ENCODE assay signal across 1 cellular context in the genomic region with DNA sequence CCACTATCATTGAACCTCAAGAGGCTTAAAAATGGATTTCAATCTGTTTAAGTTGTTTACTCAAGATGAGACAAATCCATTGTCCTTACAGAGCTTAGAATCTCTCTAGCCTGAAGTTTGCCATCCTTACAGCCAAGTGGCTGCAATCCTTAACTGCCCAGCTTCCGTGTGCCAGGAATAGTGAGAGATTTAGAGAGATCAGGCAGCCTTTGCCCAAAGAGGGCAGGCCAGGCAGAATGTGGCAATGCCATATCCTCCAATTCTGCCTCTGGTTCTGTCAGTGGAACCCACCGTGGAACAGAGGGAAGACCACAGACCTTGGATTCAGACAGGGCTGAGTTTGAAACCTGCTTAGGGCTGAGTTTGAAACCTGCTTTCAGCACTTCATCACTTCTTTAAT.
TF ChIP-seq lines count a peak whose summit lies in the region.

No MANE protein-coding gene starts in this region.

TF ChIP-seq in GM23338, 12 proteins besides CTCF, POLR2A, EP300 and RAD21 (continued from another document):
- TF ChIP-seq, protein P1, sequence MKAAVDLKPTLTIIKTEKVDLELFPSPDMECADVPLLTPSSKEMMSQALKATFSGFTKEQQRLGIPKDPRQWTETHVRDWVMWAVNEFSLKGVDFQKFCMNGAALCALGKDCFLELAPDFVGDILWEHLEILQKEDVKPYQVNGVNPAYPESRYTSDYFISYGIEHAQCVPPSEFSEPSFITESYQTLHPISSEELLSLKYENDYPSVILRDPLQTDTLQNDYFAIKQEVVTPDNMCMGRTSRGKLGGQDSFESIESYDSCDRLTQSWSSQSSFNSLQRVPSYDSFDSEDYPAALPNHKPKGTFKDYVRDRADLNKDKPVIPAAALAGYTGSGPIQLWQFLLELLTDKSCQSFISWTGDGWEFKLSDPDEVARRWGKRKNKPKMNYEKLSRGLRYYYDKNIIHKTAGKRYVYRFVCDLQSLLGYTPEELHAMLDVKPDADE (IDR thresholded peaks at IDR 0.05), result no peak
- TF ChIP-seq STAT1 (IDR thresholded peaks at IDR 0.05; ENCODE audit: unreplicated experiment) (no peak), ZNF331 (CRISPR knock-in tag; IDR thresholded peaks at IDR 0.05; ENCODE audit: low read depth) (no peak)
